In genomic region chr14:23093526-23093925, GRCh38 we compare ENCODE assay signal across 12 cellular contexts. TPM values are rescaled to one million over a fixed set of nuclear protein-coding genes. Genes with fewer than 3 reads are reported as not detected.
DNase-seq lines count a peak whose midpoint lies in the region; ATAC-seq and TF ChIP-seq lines count a peak whose summit lies in the region.
"Had no signal": no experiment of that assay in that cellular context is flagged by ENCODE, and none has a peak within 500 bp of the region (broad histone marks: within the 10 kb centered on the region; RNA-seq: fewer than 3 reads in every experiment).

No MANE protein-coding gene starts in this region.

- CTCF ChIA-PET in mammary epithelial cell (lab: Charles Lee; ENCODE audit: low non-redundant PET), result interaction anchor here (0.6 kb wide), 1 partner anchor 17 kb away, joined by 3 read pairs; no protein-coding TSS in a partner anchor

- intact Hi-C loops in heart right ventricle (cut with DNase I), result no loop called here
- intact Hi-C loops in cardiac septum (cut with DNase I), result loop anchor here (10.0 kb wide), 2 partner anchors 211 to 461 kb away; partner anchors contain the start of genes BCL2L2, PPP1R3E, THTPA and ZFHX2
- intact Hi-C loops in mammary epithelial cell (cut with micrococcal nuclease), result no loop called here

- ATAC-seq in heart right ventricle (no peak), HG03571 (IDR thresholded peaks at IDR 0.05; ENCODE audit: unreplicated experiment) (no peak)

- H3K4me1 ChIP-seq in heart right ventricle, result peaks cover 8 to 55% (median 44%) of the 10 kb centered on the region in 9 donors
- peaks cover 23% of the 10 kb centered on the region for H3K4me1 ChIP-seq in mammary epithelial cell (ENCODE audit: insufficient read depth, low read length)
- H3K4me1 ChIP-seq in mesodermal cell (ENCODE audit: control insufficient read depth, insufficient read depth, low read length, poor library complexity, severe bottlenecking), result peaks cover 6% of the 10 kb centered on the region
- no peaks in the 10 kb centered on the region for H3K4me1 ChIP-seq in urinary bladder (ENCODE audit: insufficient read depth)

- no peak overlapping the region for H3K27ac ChIP-seq in heart right ventricle
- H3K27ac ChIP-seq in mammary epithelial cell (ENCODE audit: insufficient read depth, low read depth, low read length), result peak overlapping the region; percentile 97
- H3K27ac ChIP-seq in mesodermal cell (ENCODE audit: low read depth, low read length, severe bottlenecking), result no peak overlapping the region
- no peak overlapping the region for H3K27ac ChIP-seq in urinary bladder (ENCODE audit: low read depth)

- H3K9me3 ChIP-seq in heart right ventricle (no peaks in the 10 kb centered on the region), mammary epithelial cell (replicated peaks; ENCODE audit: insufficient read depth, low read length) (no peaks in the 10 kb centered on the region), mesodermal cell (ENCODE audit: control insufficient read depth, low read length) (no peaks in the 10 kb centered on the region)

- H3K36me3 ChIP-seq in heart right ventricle, result peaks cover 0 to 63% (median 37%) of the 10 kb centered on the region in 9 donors
- H3K36me3 ChIP-seq in mammary epithelial cell (ENCODE audit: insufficient read depth, low read length), result peaks cover 41% of the 10 kb centered on the region
- peaks cover 70% of the 10 kb centered on the region for H3K36me3 ChIP-seq in mesodermal cell (ENCODE audit: control insufficient read depth, insufficient read depth, low read length)
- no peaks in the 10 kb centered on the region for H3K36me3 ChIP-seq in urinary bladder (ENCODE audit: insufficient read depth)

- TF ChIP-seq CTCF in heart right ventricle (IDR thresholded peaks at IDR 0.05) (no peak), mammary epithelial cell (conservative IDR thresholded peaks at IDR 0.05 in 1 of 2, IDR thresholded peaks at IDR 0.05 in 1 of 2; ENCODE audit: extremely low read depth in 1 of 2, insufficient read depth in 1 of 2, low read depth in 1 of 2, low read length in 2 of 2) (no peak)

- peak overlapping the region; percentile 96 for H3K4me2 ChIP-seq in mammary epithelial cell (ENCODE audit: insufficient read depth, low read depth, low read length)

- DNase-seq in heart right ventricle (no peak), cardiac septum (ENCODE audit: low spot score) (no peak), mammary epithelial cell (no peak), HuH-7.5 (ENCODE audit: low spot score) (no peak), SW480 (ENCODE audit: low spot score) (no peak)
- DNase-seq: foreskin melanocyte; NCI-H1436; stimulated activated CD4-positive, alpha-beta T cell treated with anti-CD3 and anti-CD28 coated beads, Interleukin-12 subunit alpha, Interleukin-12 subunit beta, amount 100 ng/mL, for 4 hours had no signal

- 78 to 87% methylated on average over 2 of the region's 2 CpGs for WGBS in heart right ventricle, 2 donors
- WGBS in mammary epithelial cell (ENCODE audit: low coverage, missing lambda C conversion rate), result 100% methylated on average over 2 of the region's 2 CpGs
- 91 to 100% methylated on average over 1 of the region's 2 CpGs for WGBS in mesodermal cell (ENCODE audit: insufficient coverage in 2 of 2), 2 experiments
- 78% methylated on average over 2 of the region's 2 CpGs for WGBS in urinary bladder

- H3K79me2 ChIP-seq in mammary epithelial cell (ENCODE audit: insufficient read depth, low read length), result peaks cover 93% of the 10 kb centered on the region

- no peak overlapping the region for H2AFZ ChIP-seq in mammary epithelial cell (ENCODE audit: low read depth, low read length)

- in situ Hi-C loops in mammary epithelial cell (cut with MboI; ENCODE audit: low sequenced_read_pairs in 2 of 2), result no loop called here

- H3K27me3 ChIP-seq in heart right ventricle (no peaks in the 10 kb centered on the region), mammary epithelial cell (ENCODE audit: insufficient read depth, low read length) (no peaks in the 10 kb centered on the region)

- BruUV-seq in mammary epithelial cell (replicated peaks; lab: Mats Ljungman, UMichigan), result no TSS peak

- peak overlapping the region; percentile 99 for H3K9ac ChIP-seq in mammary epithelial cell (ENCODE audit: insufficient read depth, low read length)

- dilution Hi-C loops in mammary epithelial cell (cut with HindIII; ENCODE audit: low sequenced_read_pairs), result no loop called here

- no peaks in the 10 kb centered on the region for H4K20me1 ChIP-seq in mammary epithelial cell (ENCODE audit: insufficient read depth, low read length)

- H3K4me3 ChIP-seq in heart right ventricle (peak overlapping the region; percentile 66 to 97 (median 76)), mammary epithelial cell (replicated peaks in 1 of 3; ENCODE audit: insufficient read depth in 1 of 3, low read depth in 2 of 3, low read length in 3 of 3) (peak overlapping the region; percentile 68 to 92 (median 86)), mesodermal cell (ENCODE audit: extremely low read depth, insufficient read depth, low read length, poor library complexity, severe bottlenecking) (peak overlapping the region; percentile 80), urinary bladder (ENCODE audit: low read depth, low read length) (peak overlapping the region; percentile 74)

RNA-seq across cellular contexts. Expression of gene ACIN1, which starts 1.4 kb away (rescaled TPM):
- total RNA-seq in heart right ventricle (10 to 100 TPM; 60.2 to 79.7 (median 68.0) TPM), cardiac septum (72.4 TPM), mammary epithelial cell (100 to 1,000 TPM in 1 of 2 donors, 10 to 100 TPM in 1; 62.0 to 148 TPM), urinary bladder (87.9 TPM)
- polyA plus RNA-seq in heart right ventricle (100 to 1,000 TPM in 1 of 2 donors, 10 to 100 TPM in 1; 35.7 to 119 TPM), mammary epithelial cell (64.4 TPM), urinary bladder (82.2 TPM)
- polyA minus RNA-seq in mammary epithelial cell, result 70.8 TPM
- 167 TPM for polyA plus RNA-seq in mesodermal cell (2013, experiment 1 of 2)
- polyA plus RNA-seq in mesodermal cell (2013, experiment 2 of 2), result 150 TPM

RNA-seq across cellular contexts. Expression of gene C14orf119, which starts 1.8 kb away (rescaled TPM):
- total RNA-seq in heart right ventricle, result 10 to 100 TPM; 22.3 to 35.9 (median 28.4) TPM
- polyA plus RNA-seq in heart right ventricle, result 10 to 100 TPM in 1 of 2 donors, 1 to 10 TPM in 1; 9.8 to 43.3 TPM
- total RNA-seq in cardiac septum, result 28.9 TPM
- total RNA-seq in mammary epithelial cell, result 10 to 100 TPM; 39.2 to 57.6 TPM
- 95.1 TPM for polyA plus RNA-seq in mammary epithelial cell
- polyA minus RNA-seq in mammary epithelial cell, result 38.1 TPM
- polyA plus RNA-seq in mesodermal cell (2013, experiment 1 of 2), result 94.0 TPM
- polyA plus RNA-seq in mesodermal cell (2013, experiment 2 of 2), result 93.3 TPM
- 37.2 TPM for total RNA-seq in urinary bladder
- polyA plus RNA-seq in urinary bladder, result 51.8 TPM

RNA-seq across cellular contexts. Expression of gene CIROP, which starts 11.3 kb away (rescaled TPM):
- not detected for total RNA-seq in heart right ventricle
- polyA plus RNA-seq in heart right ventricle, result not detected
- total RNA-seq in cardiac septum, result not detected
- not detected for total RNA-seq in mammary epithelial cell
- not detected for polyA plus RNA-seq in mammary epithelial cell
- polyA minus RNA-seq in mammary epithelial cell, result not detected
- not detected for polyA plus RNA-seq in mesodermal cell (2013, experiment 1 of 2)
- not detected for polyA plus RNA-seq in mesodermal cell (2013, experiment 2 of 2)
- not detected for total RNA-seq in urinary bladder
- polyA plus RNA-seq in urinary bladder, result not detected
- total RNA-seq: activated T-helper 1 cell treated with anti-CD3 and anti-CD28 coated beads, Interleukin-12 subunit alpha, Interleukin-12 subunit beta, Interleukin-2, Interleukin-4 antibody, amounts not matched to agents 30 ng/mL and 10 ng/mL and 1 ng/mL, durations not matched to agents 14 hours and 24 hours and 36 hours had no signal

RNA-seq across cellular contexts. Expression of gene CEBPE, which starts 25.5 kb away (rescaled TPM):
- total RNA-seq in heart right ventricle (under 1 TPM in 1 of 10 donors, not detected in 9; 0.53 TPM), cardiac septum (not detected), mammary epithelial cell (not detected), urinary bladder (not detected)
- polyA plus RNA-seq in heart right ventricle (under 1 TPM in 1 of 2 donors, not detected in 1; 0.07 TPM), mammary epithelial cell (not detected), urinary bladder (0.06 TPM)
- not detected for polyA minus RNA-seq in mammary epithelial cell
- not detected for polyA plus RNA-seq in mesodermal cell (2013, experiment 1 of 2)
- not detected for polyA plus RNA-seq in mesodermal cell (2013, experiment 2 of 2)
- total RNA-seq: activated T-helper 1 cell treated with anti-CD3 and anti-CD28 coated beads, Interleukin-12 subunit alpha, Interleukin-12 subunit beta, Interleukin-2, Interleukin-4 antibody, amounts not matched to agents 30 ng/mL and 10 ng/mL and 1 ng/mL, durations not matched to agents 14 hours and 24 hours and 36 hours had no signal

RNA-seq across cellular contexts. Expression of gene CDH24, which starts 36.2 kb away (rescaled TPM):
- total RNA-seq in heart right ventricle, result 1 to 10 TPM in 7 of 10 donors, under 1 TPM in 3; 0.57 to 4.4 (median 1.3) TPM
- polyA plus RNA-seq in heart right ventricle, result 1 to 10 TPM; 1.9 to 9.1 TPM
- 2.6 TPM for total RNA-seq in cardiac septum
- total RNA-seq in mammary epithelial cell, result 1 to 10 TPM; 4.2 to 5.6 TPM
- polyA plus RNA-seq in mammary epithelial cell, result 4.2 TPM
- 1.0 TPM for polyA minus RNA-seq in mammary epithelial cell
- 25.6 TPM for polyA plus RNA-seq in mesodermal cell (2013, experiment 1 of 2)
- 20.5 TPM for polyA plus RNA-seq in mesodermal cell (2013, experiment 2 of 2)
- 6.4 TPM for total RNA-seq in urinary bladder
- polyA plus RNA-seq in urinary bladder, result 4.4 TPM
